ENCODE assay signal across 17 cellular contexts in the genomic region with DNA sequence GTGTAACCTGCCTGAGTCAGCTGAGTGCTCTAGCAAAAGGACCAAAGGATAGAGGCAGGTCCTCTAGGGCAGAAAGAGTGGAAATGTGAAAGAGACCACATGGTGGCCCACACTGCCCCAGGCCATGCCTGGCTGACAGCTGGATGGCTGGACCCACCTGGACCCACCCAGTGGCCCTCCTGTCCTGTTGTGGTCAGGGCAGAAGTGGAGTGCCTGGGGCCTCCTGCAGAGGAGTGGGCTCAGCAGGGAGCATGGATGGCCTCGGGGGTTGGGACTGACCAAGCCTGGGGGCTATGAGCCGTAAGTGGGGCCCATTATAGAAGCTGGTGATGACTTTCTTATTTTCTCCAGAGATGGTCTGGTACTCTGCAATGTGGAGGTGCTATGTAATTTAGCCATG.
"Had no signal": no experiment of that assay in that cellular context is flagged by ENCODE, and none has a peak within 500 bp of the region (broad histone marks: within the 10 kb centered on the region; RNA-seq: fewer than 3 reads in every experiment).

No MANE protein-coding gene starts in this region.

- H3K27me3 Mint-ChIP-seq: activated CD4-positive, alpha-beta T cell treated with anti-CD3 and anti-CD28 coated beads for 36 hours; activated naive CD8-positive, alpha-beta T cell treated with anti-CD3 and anti-CD28 coated beads, Interleukin-2, amount 50 U/mL, for 24 hours had no signal

- H3K27me3 ChIP-seq: ovary, sigmoid colon, spleen, uterus had no signal

- H3K4me3 Mint-ChIP-seq: activated CD4-positive, alpha-beta T cell treated with anti-CD3 and anti-CD28 coated beads for 36 hours; activated naive CD8-positive, alpha-beta T cell treated with anti-CD3 and anti-CD28 coated beads, Interleukin-2, amount 50 U/mL, for 24 hours; activated T-helper 1 cell treated with anti-CD3 and anti-CD28 coated beads, Interleukin-12 subunit alpha, Interleukin-12 subunit beta, Interleukin-2, Interleukin-4 antibody, amounts not matched to agents 30 ng/mL and 10 ng/mL and 1 ng/mL, durations not matched to agents 14 hours and 24 hours and 36 hours had no signal

- H3K36me3 ChIP-seq: ovary, sigmoid colon, uterus, WERI-Rb-1 had no signal

- H3K4me3 ChIP-seq: ovary, sigmoid colon, spleen, thoracic aorta, uterus had no signal

- H3K9me3 ChIP-seq: ovary, sigmoid colon, spleen, thoracic aorta, uterus had no signal

- H3K4me1 ChIP-seq: uterus had no signal

- H3K9me3 Mint-ChIP-seq: activated naive CD8-positive, alpha-beta T cell treated with anti-CD3 and anti-CD28 coated beads, Interleukin-2, amount 50 U/mL, for 24 hours; activated T-helper 1 cell treated with anti-CD3 and anti-CD28 coated beads, Interleukin-12 subunit alpha, Interleukin-12 subunit beta, Interleukin-2, Interleukin-4 antibody, amounts not matched to agents 30 ng/mL and 10 ng/mL and 1 ng/mL, durations not matched to agents 14 hours and 24 hours and 36 hours had no signal

- H3K27ac ChIP-seq: epithelial cell of prostate, ovary, sigmoid colon, thoracic aorta, uterus, WERI-Rb-1 had no signal

- DNase-seq: activated CD4-positive, alpha-beta T cell treated with anti-CD3 and anti-CD28 coated beads for 36 hours; activated naive CD4-positive, alpha-beta T cell; activated naive CD8-positive, alpha-beta T cell treated with anti-CD3 and anti-CD28 coated beads, Interleukin-2, amount 50 U/mL, for 24 hours; aorta; foreskin melanocyte; head of caudate nucleus; kidney glomerular epithelial cell; mesenchymal stem cell; ovary; sigmoid colon; spleen; T-helper 1 cell; uterus; WERI-Rb-1 had no signal

- H3K27ac Mint-ChIP-seq: activated naive CD8-positive, alpha-beta T cell treated with anti-CD3 and anti-CD28 coated beads, Interleukin-2, amount 50 U/mL, for 24 hours had no signal

- ATAC-seq: activated CD4-positive, alpha-beta T cell treated with anti-CD3 and anti-CD28 coated beads for 36 hours; activated naive CD8-positive, alpha-beta T cell treated with anti-CD3 and anti-CD28 coated beads, Interleukin-2, amount 50 U/mL, for 24 hours had no signal
